2 cellular contexts compared by ENCODE assay signal in genomic region chr21:37119421-37120218, GRCh38.
TF ChIP-seq lines count a peak whose summit lies in the region.

No MANE protein-coding gene starts in this region.

TF ChIP-seq in HEK293T, 16 proteins besides CTCF, POLR2A, EP300 and RAD21:
- peak; percentile 22; the same call in 1 of the 2 replicates for TF ChIP-seq PKNOX1 (IDR thresholded peaks at IDR 0.05)
- TF ChIP-seq SUZ12 (IDR thresholded peaks at IDR 0.05) = no peak
TF ChIP-seq in HEK293T: peak in this region for 1.

TF ChIP-seq in GM12878, 131 proteins besides CTCF, POLR2A, EP300 and RAD21 (continued from another document):
- TF ChIP-seq, protein P1, sequence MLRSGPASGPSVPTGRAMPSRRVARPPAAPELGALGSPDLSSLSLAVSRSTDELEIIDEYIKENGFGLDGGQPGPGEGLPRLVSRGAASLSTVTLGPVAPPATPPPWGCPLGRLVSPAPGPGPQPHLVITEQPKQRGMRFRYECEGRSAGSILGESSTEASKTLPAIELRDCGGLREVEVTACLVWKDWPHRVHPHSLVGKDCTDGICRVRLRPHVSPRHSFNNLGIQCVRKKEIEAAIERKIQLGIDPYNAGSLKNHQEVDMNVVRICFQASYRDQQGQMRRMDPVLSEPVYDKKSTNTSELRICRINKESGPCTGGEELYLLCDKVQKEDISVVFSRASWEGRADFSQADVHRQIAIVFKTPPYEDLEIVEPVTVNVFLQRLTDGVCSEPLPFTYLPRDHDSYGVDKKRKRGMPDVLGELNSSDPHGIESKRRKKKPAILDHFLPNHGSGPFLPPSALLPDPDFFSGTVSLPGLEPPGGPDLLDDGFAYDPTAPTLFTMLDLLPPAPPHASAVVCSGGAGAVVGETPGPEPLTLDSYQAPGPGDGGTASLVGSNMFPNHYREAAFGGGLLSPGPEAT (IDR thresholded peaks at IDR 0.05; ENCODE audit: low read depth) = peak; percentile 29; the same call in 1 of the 2 replicates
- TF ChIP-seq JUNB (IDR thresholded peaks at IDR 0.05) = 0 out of 2 replicates have a peak, but pooled peaks have one; percentile 10
- TF ChIP-seq YY1 (IDR thresholded peaks at IDR 0.05; ENCODE audit: low read depth, low read length) = no peak
- TF ChIP-seq IKZF2 (IDR thresholded peaks at IDR 0.05) = no peak
TF ChIP-seq in GM12878: peak in this region for 2.
